1 cellular context compared by ENCODE assay signal in the genomic region with DNA sequence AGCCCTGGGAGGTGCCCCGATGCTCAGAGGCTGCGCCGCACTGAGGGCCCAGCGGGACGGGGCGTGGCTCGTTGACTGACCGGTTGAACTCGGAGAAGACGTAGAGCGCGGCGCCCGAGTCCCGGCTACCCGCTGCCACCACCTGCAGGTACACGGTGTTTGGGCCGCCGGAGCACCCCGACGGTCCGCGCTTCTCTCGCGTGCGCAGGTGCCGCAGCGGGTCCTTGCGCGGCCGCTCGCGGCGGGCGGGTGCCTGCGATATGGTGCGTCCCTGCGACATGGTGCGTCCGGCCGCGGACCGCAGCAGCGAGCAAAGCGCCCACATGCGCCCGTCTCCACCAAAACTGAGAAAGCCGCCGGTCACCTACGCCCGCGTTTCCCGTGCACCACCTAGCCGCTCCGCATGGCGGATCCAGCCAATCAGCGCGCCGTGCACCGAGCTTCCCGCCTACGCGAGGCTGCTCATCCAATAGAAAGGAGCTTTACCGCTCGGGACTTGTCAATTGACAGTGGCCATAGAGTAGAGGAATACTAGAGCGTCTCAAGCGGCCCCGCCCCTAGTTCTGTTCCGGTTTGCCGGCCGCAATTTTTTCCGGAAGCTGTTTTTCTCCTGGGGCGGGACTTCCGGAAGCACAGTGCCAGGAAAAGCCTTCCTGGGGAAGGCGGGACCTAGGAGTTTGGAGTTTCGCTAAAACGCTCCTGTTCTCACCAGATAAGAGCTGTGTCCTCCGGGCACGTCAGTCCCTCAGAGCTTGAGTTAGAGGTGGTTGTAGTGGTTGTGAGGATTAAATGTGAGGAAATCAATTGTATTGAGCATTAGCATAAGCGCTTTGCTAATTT.
TF ChIP-seq lines count a peak whose summit lies in the region.

A gene with protein sequence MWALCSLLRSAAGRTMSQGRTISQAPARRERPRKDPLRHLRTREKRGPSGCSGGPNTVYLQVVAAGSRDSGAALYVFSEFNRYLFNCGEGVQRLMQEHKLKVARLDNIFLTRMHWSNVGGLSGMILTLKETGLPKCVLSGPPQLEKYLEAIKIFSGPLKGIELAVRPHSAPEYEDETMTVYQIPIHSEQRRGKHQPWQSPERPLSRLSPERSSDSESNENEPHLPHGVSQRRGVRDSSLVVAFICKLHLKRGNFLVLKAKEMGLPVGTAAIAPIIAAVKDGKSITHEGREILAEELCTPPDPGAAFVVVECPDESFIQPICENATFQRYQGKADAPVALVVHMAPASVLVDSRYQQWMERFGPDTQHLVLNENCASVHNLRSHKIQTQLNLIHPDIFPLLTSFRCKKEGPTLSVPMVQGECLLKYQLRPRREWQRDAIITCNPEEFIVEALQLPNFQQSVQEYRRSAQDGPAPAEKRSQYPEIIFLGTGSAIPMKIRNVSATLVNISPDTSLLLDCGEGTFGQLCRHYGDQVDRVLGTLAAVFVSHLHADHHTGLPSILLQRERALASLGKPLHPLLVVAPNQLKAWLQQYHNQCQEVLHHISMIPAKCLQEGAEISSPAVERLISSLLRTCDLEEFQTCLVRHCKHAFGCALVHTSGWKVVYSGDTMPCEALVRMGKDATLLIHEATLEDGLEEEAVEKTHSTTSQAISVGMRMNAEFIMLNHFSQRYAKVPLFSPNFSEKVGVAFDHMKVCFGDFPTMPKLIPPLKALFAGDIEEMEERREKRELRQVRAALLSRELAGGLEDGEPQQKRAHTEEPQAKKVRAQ (minus strand): TSS at position 405 of the 840 bp plus-strand sequence. CDS start 80 bp downstream, at position 325.

TF ChIP-seq in HepG2, 621 proteins besides CTCF, POLR2A, EP300 and RAD21 (continued from another document and continues in another):
- peak; percentile 54; the same call in 1 of the 2 replicates for TF ChIP-seq ZNF317 (CRISPR knock-in tag; IDR thresholded peaks at IDR 0.05)
- TF ChIP-seq, protein P1, sequence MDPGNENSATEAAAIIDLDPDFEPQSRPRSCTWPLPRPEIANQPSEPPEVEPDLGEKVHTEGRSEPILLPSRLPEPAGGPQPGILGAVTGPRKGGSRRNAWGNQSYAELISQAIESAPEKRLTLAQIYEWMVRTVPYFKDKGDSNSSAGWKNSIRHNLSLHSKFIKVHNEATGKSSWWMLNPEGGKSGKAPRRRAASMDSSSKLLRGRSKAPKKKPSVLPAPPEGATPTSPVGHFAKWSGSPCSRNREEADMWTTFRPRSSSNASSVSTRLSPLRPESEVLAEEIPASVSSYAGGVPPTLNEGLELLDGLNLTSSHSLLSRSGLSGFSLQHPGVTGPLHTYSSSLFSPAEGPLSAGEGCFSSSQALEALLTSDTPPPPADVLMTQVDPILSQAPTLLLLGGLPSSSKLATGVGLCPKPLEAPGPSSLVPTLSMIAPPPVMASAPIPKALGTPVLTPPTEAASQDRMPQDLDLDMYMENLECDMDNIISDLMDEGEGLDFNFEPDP (CRISPR knock-in tag; conservative IDR thresholded peaks at IDR 0.05): no peak
- no peak for TF ChIP-seq HNRNPL (IDR thresholded peaks at IDR 0.05; ENCODE audit: low read depth, low read length)
- 0 out of 2 replicates have a peak, but pooled peaks have one; percentile 48 for TF ChIP-seq SIN3B (IDR thresholded peaks at IDR 0.05; ENCODE audit: low read length)
- peak; percentile 63 for TF ChIP-seq ELF3 (CRISPR knock-in tag; IDR thresholded peaks at IDR 0.05)
- no peak for TF ChIP-seq ZNF432 (CRISPR knock-in tag; IDR thresholded peaks at IDR 0.05; ENCODE audit: borderline replicate concordance)
- TF ChIP-seq TP53 (CRISPR knock-in tag; conservative IDR thresholded peaks at IDR 0.05): no peak
- TF ChIP-seq KDM6A (CRISPR knock-in tag; IDR thresholded peaks at IDR 0.05; ENCODE audit: low read depth): no peak
- peak; percentile 15 for TF ChIP-seq XRCC5 (optimal IDR thresholded peaks at IDR 0.05; ENCODE audit: low read length)
- no peak for TF ChIP-seq ZNF780A (CRISPR knock-in tag; IDR thresholded peaks at IDR 0.05)
- peak; percentile 59 for TF ChIP-seq ISL2 (CRISPR knock-in tag; IDR thresholded peaks at IDR 0.05)
- TF ChIP-seq ZNF552 (CRISPR knock-in tag; IDR thresholded peaks at IDR 0.05; ENCODE audit: borderline replicate concordance): no peak
- peak; percentile 85 for TF ChIP-seq PHF21A (CRISPR knock-in tag; IDR thresholded peaks at IDR 0.05)
- TF ChIP-seq NR2F2 (IDR thresholded peaks at IDR 0.05; ENCODE audit: borderline replicate concordance, low read depth): peak; percentile 11; the same call in 1 of the 2 replicates
- peak; percentile 80 for TF ChIP-seq ATF1 (CRISPR knock-in tag; IDR thresholded peaks at IDR 0.05)
- TF ChIP-seq ZNF530 (CRISPR knock-in tag; IDR thresholded peaks at IDR 0.05; ENCODE audit: low read depth): 0 out of 2 replicates have a peak, but pooled peaks have one; percentile 39
- no peak for TF ChIP-seq SP1 (IDR thresholded peaks at IDR 0.05)
- peak; percentile 81 for TF ChIP-seq SP1 (CRISPR knock-in tag; IDR thresholded peaks at IDR 0.05)
- TF ChIP-seq, protein P2, sequence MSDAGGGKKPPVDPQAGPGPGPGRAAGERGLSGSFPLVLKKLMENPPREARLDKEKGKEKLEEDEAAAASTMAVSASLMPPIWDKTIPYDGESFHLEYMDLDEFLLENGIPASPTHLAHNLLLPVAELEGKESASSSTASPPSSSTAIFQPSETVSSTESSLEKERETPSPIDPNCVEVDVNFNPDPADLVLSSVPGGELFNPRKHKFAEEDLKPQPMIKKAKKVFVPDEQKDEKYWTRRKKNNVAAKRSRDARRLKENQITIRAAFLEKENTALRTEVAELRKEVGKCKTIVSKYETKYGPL (CRISPR knock-in tag; IDR thresholded peaks at IDR 0.05): 0 out of 2 replicates have a peak, but pooled peaks have one; percentile 49
- TF ChIP-seq, protein P3, sequence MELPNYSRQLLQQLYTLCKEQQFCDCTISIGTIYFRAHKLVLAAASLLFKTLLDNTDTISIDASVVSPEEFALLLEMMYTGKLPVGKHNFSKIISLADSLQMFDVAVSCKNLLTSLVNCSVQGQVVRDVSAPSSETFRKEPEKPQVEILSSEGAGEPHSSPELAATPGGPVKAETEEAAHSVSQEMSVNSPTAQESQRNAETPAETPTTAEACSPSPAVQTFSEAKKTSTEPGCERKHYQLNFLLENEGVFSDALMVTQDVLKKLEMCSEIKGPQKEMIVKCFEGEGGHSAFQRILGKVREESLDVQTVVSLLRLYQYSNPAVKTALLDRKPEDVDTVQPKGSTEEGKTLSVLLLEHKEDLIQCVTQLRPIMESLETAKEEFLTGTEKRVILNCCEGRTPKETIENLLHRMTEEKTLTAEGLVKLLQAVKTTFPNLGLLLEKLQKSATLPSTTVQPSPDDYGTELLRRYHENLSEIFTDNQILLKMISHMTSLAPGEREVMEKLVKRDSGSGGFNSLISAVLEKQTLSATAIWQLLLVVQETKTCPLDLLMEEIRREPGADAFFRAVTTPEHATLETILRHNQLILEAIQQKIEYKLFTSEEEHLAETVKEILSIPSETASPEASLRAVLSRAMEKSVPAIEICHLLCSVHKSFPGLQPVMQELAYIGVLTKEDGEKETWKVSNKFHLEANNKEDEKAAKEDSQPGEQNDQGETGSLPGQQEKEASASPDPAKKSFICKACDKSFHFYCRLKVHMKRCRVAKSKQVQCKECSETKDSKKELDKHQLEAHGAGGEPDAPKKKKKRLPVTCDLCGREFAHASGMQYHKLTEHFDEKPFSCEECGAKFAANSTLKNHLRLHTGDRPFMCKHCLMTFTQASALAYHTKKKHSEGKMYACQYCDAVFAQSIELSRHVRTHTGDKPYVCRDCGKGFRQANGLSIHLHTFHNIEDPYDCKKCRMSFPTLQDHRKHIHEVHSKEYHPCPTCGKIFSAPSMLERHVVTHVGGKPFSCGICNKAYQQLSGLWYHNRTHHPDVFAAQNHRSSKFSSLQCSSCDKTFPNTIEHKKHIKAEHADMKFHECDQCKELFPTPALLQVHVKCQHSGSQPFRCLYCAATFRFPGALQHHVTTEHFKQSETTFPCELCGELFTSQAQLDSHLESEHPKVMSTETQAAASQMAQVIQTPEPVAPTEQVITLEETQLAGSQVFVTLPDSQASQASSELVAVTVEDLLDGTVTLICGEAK (IDR thresholded peaks at IDR 0.05): peak; percentile 72
- TF ChIP-seq, protein P3 (CRISPR knock-in tag; IDR thresholded peaks at IDR 0.05): peak; percentile 46; the same call in 1 of the 2 replicates
- TF ChIP-seq ZNF354B (CRISPR knock-in tag; IDR thresholded peaks at IDR 0.05): peak; percentile 66; the same call in 1 of the 2 replicates
- no peak for TF ChIP-seq RBAK (CRISPR knock-in tag; IDR thresholded peaks at IDR 0.05)
- peak; percentile 26 for TF ChIP-seq ZNF235 (CRISPR knock-in tag; IDR thresholded peaks at IDR 0.05; ENCODE audit: borderline replicate concordance)
- TF ChIP-seq MIER3 (CRISPR knock-in tag; IDR thresholded peaks at IDR 0.05; ENCODE audit: borderline replicate concordance): 0 out of 2 replicates have a peak, but pooled peaks have one; percentile 13
- peak; percentile 70 for TF ChIP-seq ZNF143 (CRISPR knock-in tag; IDR thresholded peaks at IDR 0.05)
- TF ChIP-seq MTF1 (CRISPR knock-in tag; IDR thresholded peaks at IDR 0.05): no peak
- TF ChIP-seq, protein P4, sequence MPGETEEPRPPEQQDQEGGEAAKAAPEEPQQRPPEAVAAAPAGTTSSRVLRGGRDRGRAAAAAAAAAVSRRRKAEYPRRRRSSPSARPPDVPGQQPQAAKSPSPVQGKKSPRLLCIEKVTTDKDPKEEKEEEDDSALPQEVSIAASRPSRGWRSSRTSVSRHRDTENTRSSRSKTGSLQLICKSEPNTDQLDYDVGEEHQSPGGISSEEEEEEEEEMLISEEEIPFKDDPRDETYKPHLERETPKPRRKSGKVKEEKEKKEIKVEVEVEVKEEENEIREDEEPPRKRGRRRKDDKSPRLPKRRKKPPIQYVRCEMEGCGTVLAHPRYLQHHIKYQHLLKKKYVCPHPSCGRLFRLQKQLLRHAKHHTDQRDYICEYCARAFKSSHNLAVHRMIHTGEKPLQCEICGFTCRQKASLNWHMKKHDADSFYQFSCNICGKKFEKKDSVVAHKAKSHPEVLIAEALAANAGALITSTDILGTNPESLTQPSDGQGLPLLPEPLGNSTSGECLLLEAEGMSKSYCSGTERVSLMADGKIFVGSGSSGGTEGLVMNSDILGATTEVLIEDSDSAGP (CRISPR knock-in tag; IDR thresholded peaks at IDR 0.05; ENCODE audit: borderline replicate concordance): peak; percentile 83
- TF ChIP-seq, protein P5, sequence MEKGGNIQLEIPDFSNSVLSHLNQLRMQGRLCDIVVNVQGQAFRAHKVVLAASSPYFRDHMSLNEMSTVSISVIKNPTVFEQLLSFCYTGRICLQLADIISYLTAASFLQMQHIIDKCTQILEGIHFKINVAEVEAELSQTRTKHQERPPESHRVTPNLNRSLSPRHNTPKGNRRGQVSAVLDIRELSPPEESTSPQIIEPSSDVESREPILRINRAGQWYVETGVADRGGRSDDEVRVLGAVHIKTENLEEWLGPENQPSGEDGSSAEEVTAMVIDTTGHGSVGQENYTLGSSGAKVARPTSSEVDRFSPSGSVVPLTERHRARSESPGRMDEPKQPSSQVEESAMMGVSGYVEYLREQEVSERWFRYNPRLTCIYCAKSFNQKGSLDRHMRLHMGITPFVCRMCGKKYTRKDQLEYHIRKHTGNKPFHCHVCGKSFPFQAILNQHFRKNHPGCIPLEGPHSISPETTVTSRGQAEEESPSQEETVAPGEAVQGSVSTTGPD (CRISPR knock-in tag; IDR thresholded peaks at IDR 0.05): 0 out of 2 replicates have a peak, but pooled peaks have one; percentile 35
- peak; percentile 31; the same call in 1 of the 2 replicates for TF ChIP-seq BCL6 (CRISPR knock-in tag; IDR thresholded peaks at IDR 0.05)
- TF ChIP-seq ZSCAN12 (CRISPR knock-in tag; IDR thresholded peaks at IDR 0.05): peak; percentile 54; the same call in 1 of the 2 replicates
- TF ChIP-seq HOXA7 (CRISPR knock-in tag; IDR thresholded peaks at IDR 0.05): no peak
- TF ChIP-seq ZFP36L1 (CRISPR knock-in tag; IDR thresholded peaks at IDR 0.05): peak; percentile 29; the same call in 1 of the 2 replicates
- peak; percentile 86 for TF ChIP-seq YEATS4 (CRISPR knock-in tag; IDR thresholded peaks at IDR 0.05; ENCODE audit: borderline replicate concordance)
- peak; percentile 69; the same call in 1 of the 2 replicates for TF ChIP-seq ZNF543 (CRISPR knock-in tag; IDR thresholded peaks at IDR 0.05)
- TF ChIP-seq, protein P6, sequence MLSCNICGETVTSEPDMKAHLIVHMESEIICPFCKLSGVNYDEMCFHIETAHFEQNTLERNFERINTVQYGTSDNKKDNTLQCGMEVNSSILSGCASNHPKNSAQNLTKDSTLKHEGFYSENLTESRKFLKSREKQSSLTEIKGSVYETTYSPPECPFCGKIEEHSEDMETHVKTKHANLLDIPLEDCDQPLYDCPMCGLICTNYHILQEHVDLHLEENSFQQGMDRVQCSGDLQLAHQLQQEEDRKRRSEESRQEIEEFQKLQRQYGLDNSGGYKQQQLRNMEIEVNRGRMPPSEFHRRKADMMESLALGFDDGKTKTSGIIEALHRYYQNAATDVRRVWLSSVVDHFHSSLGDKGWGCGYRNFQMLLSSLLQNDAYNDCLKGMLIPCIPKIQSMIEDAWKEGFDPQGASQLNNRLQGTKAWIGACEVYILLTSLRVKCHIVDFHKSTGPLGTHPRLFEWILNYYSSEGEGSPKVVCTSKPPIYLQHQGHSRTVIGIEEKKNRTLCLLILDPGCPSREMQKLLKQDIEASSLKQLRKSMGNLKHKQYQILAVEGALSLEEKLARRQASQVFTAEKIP (CRISPR knock-in tag; IDR thresholded peaks at IDR 0.05; ENCODE audit: borderline replicate concordance): no peak
- no peak for TF ChIP-seq ZNF383 (CRISPR knock-in tag; IDR thresholded peaks at IDR 0.05; ENCODE audit: borderline replicate concordance)
- TF ChIP-seq ZNF747 (CRISPR knock-in tag; IDR thresholded peaks at IDR 0.05; ENCODE audit: borderline replicate concordance): no peak
- peak; percentile 84 for TF ChIP-seq NR2C2 (CRISPR knock-in tag; IDR thresholded peaks at IDR 0.05; ENCODE audit: borderline replicate concordance)
- peak; percentile 94 for TF ChIP-seq GABPB1 (CRISPR knock-in tag; IDR thresholded peaks at IDR 0.05)
